ENCODE assay signal across 19 cellular contexts in the genomic region with DNA sequence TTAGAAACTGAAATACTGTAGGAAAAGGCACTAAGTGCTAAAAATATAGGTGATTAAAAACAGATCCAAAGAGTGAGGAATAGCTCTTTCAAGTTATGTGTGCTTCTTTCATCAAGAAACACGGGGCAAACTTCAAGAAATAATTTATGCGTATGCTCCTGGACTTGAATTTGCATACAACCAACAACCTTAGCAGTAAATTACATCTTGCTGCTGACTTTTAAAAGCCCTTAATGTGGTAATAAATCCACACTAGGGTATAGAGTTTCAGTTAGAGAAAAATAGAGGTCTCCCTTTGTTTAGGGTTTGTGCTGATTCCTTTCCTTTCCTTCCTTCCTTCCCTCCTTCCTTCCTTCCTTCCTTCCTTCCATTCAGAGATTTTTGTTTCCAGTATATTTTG.
DNase-seq lines count a peak whose midpoint lies in the region; ATAC-seq and TF ChIP-seq lines count a peak whose summit lies in the region.
"Had no signal": no experiment of that assay in that cellular context is flagged by ENCODE, and none has a peak within 500 bp of the region (broad histone marks: within the 10 kb centered on the region; RNA-seq: fewer than 3 reads in every experiment).

No MANE protein-coding gene starts in this region.

- no peaks in the 10 kb centered on the region for H4K20me1 ChIP-seq in IMR-90 (ENCODE audit: insufficient read depth, low read length)
- H4K20me1 ChIP-seq: BLaER1 treated with 17β-estradiol and CSF1 and Interleukin-3, amounts not matched to agents 10 nM and 100 nM had no signal

- intact Hi-C loops in A673 (cut with micrococcal nuclease; ENCODE audit: unreplicated experiment) (loop anchor here (2.0 to 10.0 kb wide), 3 partner anchors 104 to 406 kb away; no protein-coding TSS in a partner anchor), IMR-90 (cut with micrococcal nuclease) (no loop called here)
- intact Hi-C loops in CD4-positive, alpha-beta memory T cell (cut with micrococcal nuclease): no loop called here

- dilution Hi-C loops in IMR-90 (cut with HindIII; ENCODE audit: low sequenced_read_pairs, unreplicated experiment): no loop called here

- BruUV-seq in A673 (replicated peaks; lab: Mats Ljungman, UMichigan) (no TSS peak), IMR-90 (replicated peaks; lab: Mats Ljungman, UMichigan) (no TSS peak)

- no peak overlapping the region for H3K4me3 ChIP-seq in A673 (ENCODE audit: low read depth, low read length, poor library complexity, severe bottlenecking)
- H3K4me3 ChIP-seq in IMR-90 (ENCODE audit: insufficient read depth, low read depth, low read length): no peak overlapping the region
- H3K4me3 ChIP-seq in CD4-positive, alpha-beta memory T cell (ENCODE audit: low read length in 2 of 2): no peak overlapping the region
- H3K4me3 ChIP-seq: BLaER1 treated with 17β-estradiol and CSF1 and Interleukin-3, amounts not matched to agents 10 nM and 100 nM; K562 had no signal

- H2BK120ac ChIP-seq in IMR-90 (ENCODE audit: low read depth, low read length): no peak overlapping the region

- no peaks in the 10 kb centered on the region for H3K4me1 Mint-ChIP-seq in CD4-positive, alpha-beta memory T cell
- H3K4me1 Mint-ChIP-seq: B cell; CD8-positive, alpha-beta memory T cell had no signal

- H3K27me3 ChIP-seq in A673 (replicated peaks; ENCODE audit: insufficient read depth, low read depth, low read length, poor library complexity) (no peaks in the 10 kb centered on the region), IMR-90 (ENCODE audit: control insufficient read depth, insufficient read depth, low read length) (no peaks in the 10 kb centered on the region)
- H3K27me3 ChIP-seq in CD4-positive, alpha-beta memory T cell (ENCODE audit: insufficient read depth, low read length): no peaks in the 10 kb centered on the region
- H3K27me3 ChIP-seq: BLaER1 treated with 17β-estradiol and CSF1 and Interleukin-3, amounts not matched to agents 10 nM and 100 nM had no signal

- WGBS in IMR-90 (ENCODE audit: extremely low coverage in 2 of 2, insufficient read length in 1 of 2), 2 experiments: no CpG with 5 or more reads among the region's 2 CpGs

- no peaks in the 10 kb centered on the region for H3K9me3 ChIP-seq in A673 (ENCODE audit: low read depth, low read length, poor library complexity, severe bottlenecking)
- H3K9me3 ChIP-seq in IMR-90 (ENCODE audit: control insufficient read depth, insufficient read depth, low read length): no peaks in the 10 kb centered on the region
- no peaks in the 10 kb centered on the region for H3K9me3 ChIP-seq in CD4-positive, alpha-beta memory T cell (ENCODE audit: control insufficient read depth in 1 of 2, low read length in 2 of 2)

- no peak overlapping the region for H3K4me2 ChIP-seq in IMR-90 (ENCODE audit: low read depth, low read length)
- H3K4me2 ChIP-seq: BLaER1 treated with 17β-estradiol and CSF1 and Interleukin-3, amounts not matched to agents 10 nM and 100 nM had no signal

- H3K4me1 ChIP-seq in A673 (ENCODE audit: insufficient read depth, low read length, poor library complexity, severe bottlenecking): peaks cover 41% of the 10 kb centered on the region
- H3K4me1 ChIP-seq in IMR-90 (ENCODE audit: control insufficient read depth, insufficient read depth, low read length): no peaks in the 10 kb centered on the region
- H3K4me1 ChIP-seq in CD4-positive, alpha-beta memory T cell (ENCODE audit: insufficient read depth, low read length): no peaks in the 10 kb centered on the region
- H3K4me1 ChIP-seq: BLaER1 treated with 17β-estradiol and CSF1 and Interleukin-3, amounts not matched to agents 10 nM and 100 nM had no signal

- H4K8ac ChIP-seq in IMR-90 (ENCODE audit: low read depth in 2 of 2, low read length in 2 of 2): no peak overlapping the region

- H3K18ac ChIP-seq in IMR-90 (ENCODE audit: low read depth, low read length): no peak overlapping the region

- POLR2A ChIA-PET in A673 (lab: Charles Lee; ENCODE audit: low non-redundant PET) (interaction anchor here (0.6 to 0.7 kb wide), 2 partner anchors 107 to 406 kb away, joined by 3 to 11 read pairs; no protein-coding TSS in a partner anchor), IMR-90 (lab: Charles Lee; ENCODE audit: unreplicated experiment) (no interaction called here)
- POLR2A ChIA-PET in CD4-positive, alpha-beta memory T cell (lab: Charles Lee; ENCODE audit: partially characterized antibody): no interaction called here

- H2BK15ac ChIP-seq in IMR-90 (ENCODE audit: low read depth, low read length): no peak overlapping the region

- DNase-seq in A673 (ENCODE audit: low spot score): peak; percentile 84
- DNase-seq in IMR-90: no peak
- DNase-seq in NCI-H526 (lab: John Stamatoyannopoulos, UW): peak; percentile 79 to 87
- peak; percentile 81 for DNase-seq in left kidney (ENCODE audit: low read depth, low spot score)
- no peak for DNase-seq in activated CD8-positive, alpha-beta memory T cell treated with anti-CD3 and anti-CD28 coated beads, Interleukin-2, amount 50 U/mL, for 4 hours
- DNase-seq in DMS 273 (lab: John Stamatoyannopoulos, UW; ENCODE audit: unreplicated experiment): no peak
- DNase-seq in CD4-positive, alpha-beta memory T cell: no peak
- DNase-seq: 8988T; CD8-positive, alpha-beta memory T cell; COR-L47; DMS153; DMS79; GDM1; HCEC 1CT; HFFc6 had no signal

- in situ Hi-C loops in IMR-90 (cut with MboI; ENCODE audit: low sequenced_read_pairs): no loop called here

- peaks cover 0 to 5% (median under 1%) of the 10 kb centered on the region in 8 donors for H3K9me3 Mint-ChIP-seq in CD4-positive, alpha-beta memory T cell

- no peak overlapping the region for H3K14ac ChIP-seq in IMR-90 (replicated peaks; ENCODE audit: low read depth, low read length)

- H3K4me3 Mint-ChIP-seq in CD4-positive, alpha-beta memory T cell: no peak overlapping the region
- H3K4me3 Mint-ChIP-seq: B cell; CD8-positive, alpha-beta memory T cell; HFFc6 had no signal

- no peak for TF ChIP-seq POLR2A in IMR-90 (IDR thresholded peaks at IDR 0.05; ENCODE audit: low read depth, low read length)

- H3K9ac ChIP-seq in IMR-90 (ENCODE audit: low read depth, low read length): no peak overlapping the region
- H3K9ac ChIP-seq: BLaER1 treated with 17β-estradiol and CSF1 and Interleukin-3, amounts not matched to agents 10 nM and 100 nM had no signal

- H3K9me1 ChIP-seq in IMR-90 (ENCODE audit: insufficient read depth, low read length): no peaks in the 10 kb centered on the region

- H2BK5ac ChIP-seq in IMR-90 (ENCODE audit: low read depth, low read length, poor library complexity, severe bottlenecking): peak overlapping the region; percentile 65

- no peak overlapping the region for H3K27ac Mint-ChIP-seq in CD4-positive, alpha-beta memory T cell
- H3K27ac Mint-ChIP-seq: B cell; CD8-positive, alpha-beta memory T cell; HFFc6 had no signal

- H2AK9ac ChIP-seq in IMR-90 (replicated peaks; ENCODE audit: low read depth, low read length, poor library complexity): no peak overlapping the region

- no peaks in the 10 kb centered on the region for H3K79me1 ChIP-seq in IMR-90 (ENCODE audit: low read depth in 1 of 2, low read length in 2 of 2)

- H2AFZ ChIP-seq in IMR-90 (replicated peaks; ENCODE audit: low read length, poor library complexity): no peak overlapping the region

- no peak overlapping the region for H3K4ac ChIP-seq in IMR-90 (ENCODE audit: low read depth, low read length)

- CTCF ChIA-PET in A673 (lab: Charles Lee): no interaction called here
- CTCF ChIA-PET in IMR-90 (lab: Yijun Ruan, JAX): no interaction called here
- CTCF ChIA-PET in CD4-positive, alpha-beta memory T cell (lab: Charles Lee; ENCODE audit: partially characterized antibody): no interaction called here

- no peaks in the 10 kb centered on the region for H3K36me3 ChIP-seq in A673 (ENCODE audit: insufficient read depth, low read length, poor library complexity, severe bottlenecking)
- no peaks in the 10 kb centered on the region for H3K36me3 ChIP-seq in IMR-90 (ENCODE audit: control insufficient read depth, insufficient read depth, low read length)
- H3K36me3 ChIP-seq in CD4-positive, alpha-beta memory T cell (ENCODE audit: insufficient read depth, low read length): no peaks in the 10 kb centered on the region
- H3K36me3 ChIP-seq: BLaER1 treated with 17β-estradiol and CSF1 and Interleukin-3, amounts not matched to agents 10 nM and 100 nM had no signal

- H4K91ac ChIP-seq in IMR-90 (ENCODE audit: insufficient read depth, low read depth, low read length): no peak overlapping the region

- H3K23ac ChIP-seq in IMR-90 (ENCODE audit: low read depth, low read length): no peak overlapping the region

- H3K36me3 Mint-ChIP-seq in CD4-positive, alpha-beta memory T cell: no peaks in the 10 kb centered on the region
- H3K36me3 Mint-ChIP-seq: CD8-positive, alpha-beta memory T cell had no signal

- H3K27ac ChIP-seq in A673 (ENCODE audit: low read depth, low read length, poor library complexity, severe bottlenecking) (peak overlapping the region; percentile 92), IMR-90 (ENCODE audit: insufficient read depth, low read length) (no peak overlapping the region)
- no peak overlapping the region for H3K27ac ChIP-seq in CD4-positive, alpha-beta memory T cell (ENCODE audit: low read depth, low read length)
- H3K27ac ChIP-seq: BLaER1 treated with 17β-estradiol and CSF1 and Interleukin-3, amounts not matched to agents 10 nM and 100 nM; HL-60 had no signal

- H3K56ac ChIP-seq in IMR-90 (ENCODE audit: extremely low read depth, insufficient read depth, low read length): no peak overlapping the region

- H2AK5ac ChIP-seq in IMR-90 (ENCODE audit: low read depth, low read length): no peak overlapping the region

- TF ChIP-seq RAD21 in IMR-90 (IDR thresholded peaks at IDR 0.05; ENCODE audit: low read length): no peak

- ATAC-seq in IMR-90 (ENCODE audit: low read depth): no peak
- ATAC-seq: K562 had no signal

- H3K27me3 Mint-ChIP-seq in CD4-positive, alpha-beta memory T cell: no peaks in the 10 kb centered on the region
- H3K27me3 Mint-ChIP-seq: B cell had no signal

- no peak for TF ChIP-seq CTCF in A673 (conservative IDR thresholded peaks at IDR 0.05; ENCODE audit: low read depth, low read length)
- no peak for TF ChIP-seq CTCF in IMR-90 (conservative IDR thresholded peaks at IDR 0.05; ENCODE audit: low read depth, low read length)

- H4K5ac ChIP-seq in IMR-90 (ENCODE audit: low read depth, low read length): no peak overlapping the region

- no peak overlapping the region for H2BK20ac ChIP-seq in IMR-90 (ENCODE audit: low read depth, low read length)

TF ChIP-seq in IMR-90, 13 proteins besides CTCF, POLR2A, EP300 and RAD21:
- no peak for TF ChIP-seq NFE2L2 (IDR thresholded peaks at IDR 0.05; ENCODE audit: low read depth, low read length)
- no peak for TF ChIP-seq BHLHE40 (IDR thresholded peaks at IDR 0.05; ENCODE audit: low read depth, low read length)
- no peak for TF ChIP-seq MAZ (IDR thresholded peaks at IDR 0.05; ENCODE audit: borderline replicate concordance, low read depth, low read length)
- no peak for TF ChIP-seq RCOR1 (IDR thresholded peaks at IDR 0.05; ENCODE audit: insufficient replicate concordance, low read length)

Comparison
In these comparisons a context has a peak if more than half of its experiments do, and no peak if none do; other contexts are left out.
1. DNase-seq: peak in A673 (single experiment), NCI-H526 (2 of 2) and left kidney (single experiment); none in IMR-90 (single experiment), activated CD8-positive, alpha-beta memory T cell treated with anti-CD3 and anti-CD28 coated beads, Interleukin-2, amount 50 U/mL, for 4 hours (single experiment), DMS 273 (single experiment) and CD4-positive, alpha-beta memory T cell (0 of 5).